ENCODE assay signal across 25 cellular contexts in genomic region chr17:60311936-60312335, GRCh38.
DNase-seq lines count a peak whose midpoint lies in the region; ATAC-seq and TF ChIP-seq lines count a peak whose summit lies in the region.
"Had no signal": no experiment of that assay in that cellular context is flagged by ENCODE, and none has a peak within 500 bp of the region (broad histone marks: within the 10 kb centered on the region; RNA-seq: fewer than 3 reads in every experiment).

No MANE protein-coding gene starts in this region.

- H3K27me3 Mint-ChIP-seq in natural killer cell treated with Interleukin-12 subunit alpha and Interleukin-12 subunit beta and Interleukin-15 and Interleukin-18, amount 100 ng/mL, for 72 hours, result no peaks in the 10 kb centered on the region
- H3K27me3 Mint-ChIP-seq: activated CD4-positive, alpha-beta memory T cell treated with anti-CD3 and anti-CD28 coated beads, Interleukin-2, amount 10 ng/mL, durations not matched to agents 7 days and 5 days; activated naive CD8-positive, alpha-beta T cell treated with anti-CD3 and anti-CD28 coated beads, Interleukin-2, amount 10 ng/mL, durations not matched to agents 7 days and 5 days; IgD-negative memory B cell had no signal

- H3K4me1 ChIP-seq in fibroblast of lung (ENCODE audit: control insufficient read depth, extremely low read depth, insufficient read depth, low read length), result no peaks in the 10 kb centered on the region
- peaks cover 0 to 8% (median 0%) of the 10 kb centered on the region in 4 donors for H3K4me1 ChIP-seq in tibial nerve
- H3K4me1 ChIP-seq: BLaER1 had no signal

- no peaks in the 10 kb centered on the region for H3K36me3 ChIP-seq in fibroblast of lung (ENCODE audit: control insufficient read depth, insufficient read depth, low read length)
- H3K36me3 ChIP-seq in tibial nerve, result peaks cover 0 to 9% (median 0%) of the 10 kb centered on the region in 3 donors

- no peak for ATAC-seq in natural killer cell treated with Interleukin-12 subunit alpha and Interleukin-12 subunit beta and Interleukin-15 and Interleukin-18, amount 100 ng/mL, for 72 hours
- ATAC-seq: heart right ventricle, left cardiac atrium had no signal

- H3K27ac Mint-ChIP-seq in natural killer cell treated with Interleukin-12 subunit alpha and Interleukin-12 subunit beta and Interleukin-15 and Interleukin-18, amount 100 ng/mL, for 72 hours, result no peak overlapping the region
- H3K27ac Mint-ChIP-seq: activated CD4-positive, alpha-beta memory T cell treated with anti-CD3 and anti-CD28 coated beads, Interleukin-2, amount 10 ng/mL, durations not matched to agents 7 days and 5 days; activated naive CD8-positive, alpha-beta T cell treated with anti-CD3 and anti-CD28 coated beads, Interleukin-2, amount 10 ng/mL, durations not matched to agents 7 days and 5 days; endodermal cell; IgD-negative memory B cell had no signal

- no peak for TF ChIP-seq EP300 in tibial nerve (IDR thresholded peaks at IDR 0.05)

- H3K9me3 Mint-ChIP-seq in natural killer cell treated with Interleukin-12 subunit alpha and Interleukin-12 subunit beta and Interleukin-15 and Interleukin-18, amount 100 ng/mL, for 72 hours, result no peaks in the 10 kb centered on the region
- H3K9me3 Mint-ChIP-seq: activated CD4-positive, alpha-beta memory T cell treated with anti-CD3 and anti-CD28 coated beads, Interleukin-2, amount 10 ng/mL, durations not matched to agents 7 days and 5 days; activated naive CD8-positive, alpha-beta T cell treated with anti-CD3 and anti-CD28 coated beads, Interleukin-2, amount 10 ng/mL, durations not matched to agents 7 days and 5 days; endodermal cell had no signal

- H3K27me3 ChIP-seq in fibroblast of lung (ENCODE audit: control insufficient read depth, insufficient read depth, low read length), result no peaks in the 10 kb centered on the region
- H3K27me3 ChIP-seq in tibial nerve, result no peaks in the 10 kb centered on the region
- H3K27me3 ChIP-seq: BLaER1, esophagus muscularis mucosa, heart right ventricle, neutrophil had no signal

- no peaks in the 10 kb centered on the region for H4K20me1 ChIP-seq in fibroblast of lung (ENCODE audit: control insufficient read depth, extremely low read depth, insufficient read depth, low read length)

- H3K27ac ChIP-seq in fibroblast of lung (ENCODE audit: insufficient read depth, low read length), result no peak overlapping the region
- no peak overlapping the region for H3K27ac ChIP-seq in tibial nerve
- H3K27ac ChIP-seq: BLaER1, heart right ventricle, neutrophil had no signal

- H2AFZ ChIP-seq in fibroblast of lung (ENCODE audit: low read length), result no peak overlapping the region

- H3K79me2 ChIP-seq in fibroblast of lung (ENCODE audit: control insufficient read depth, insufficient read depth, low read length), result peaks cover 36% of the 10 kb centered on the region

- DNase-seq in AG20443 (ENCODE audit: low spot score), result peak; percentile 43
- DNase-seq in NCI-H226, result peak; percentile 17
- peak; percentile 49 to 84 for DNase-seq in fibroblast of lung (ENCODE audit: low read depth in 2 of 2)
- DNase-seq in non-pigmented ciliary epithelial cell (ENCODE audit: low read depth), result peak; percentile 22
- DNase-seq in tibial nerve (ENCODE audit: low spot score in 2 of 2), result no peak
- no peak for DNase-seq in natural killer cell treated with Interleukin-12 subunit alpha and Interleukin-12 subunit beta and Interleukin-15 and Interleukin-18, amount 100 ng/mL, for 72 hours (ENCODE audit: low spot score)
- no peak for DNase-seq in DMS79 (lab: John Stamatoyannopoulos, UW)
- no peak for DNase-seq in amygdala (lab: John Stamatoyannopoulos, UW)
- DNase-seq: activated CD4-positive, alpha-beta memory T cell treated with anti-CD3 and anti-CD28 coated beads, Interleukin-2, amount 10 ng/mL, durations not matched to agents 7 days and 5 days; activated naive CD8-positive, alpha-beta T cell treated with anti-CD3 and anti-CD28 coated beads, Interleukin-2, amount 10 ng/mL, durations not matched to agents 7 days and 5 days; COR-L47; DND-41; endodermal cell; heart right ventricle; left cardiac atrium; mammary epithelial cell; NCI-H1417 treated with DMSO at 0.1 percent for 48 hours; NCI-H510A; SHP77 treated with DMSO at 0.1 percent for 48 hours; small intestine; stimulated activated CD4-positive, alpha-beta T cell treated with anti-CD3 and anti-CD28 coated beads, Interleukin-2, amount 100 ng/mL, for 24 hours had no signal

- H3K4me1 Mint-ChIP-seq in natural killer cell treated with Interleukin-12 subunit alpha and Interleukin-12 subunit beta and Interleukin-15 and Interleukin-18, amount 100 ng/mL, for 72 hours (ENCODE audit: low read depth in 2 of 2), result peaks cover 24 to 30% of the 10 kb centered on the region in 2 donors

- 76 to 90% methylated on average over 2 of the region's 2 CpGs for WGBS in tibial nerve, 2 donors

- no peak for TF ChIP-seq POLR2A in tibial nerve (IDR thresholded peaks at IDR 0.05)

- H3K9me3 ChIP-seq in fibroblast of lung (ENCODE audit: control insufficient read depth, insufficient read depth, low read depth, low read length), result no peaks in the 10 kb centered on the region
- no peaks in the 10 kb centered on the region for H3K9me3 ChIP-seq in tibial nerve
- H3K9me3 ChIP-seq: BLaER1, esophagus muscularis mucosa, neutrophil had no signal

- H3K4me2 ChIP-seq in fibroblast of lung (ENCODE audit: extremely low read depth, insufficient read depth, low read length), result no peak overlapping the region
- H3K4me2 ChIP-seq: BLaER1 had no signal

- H3K9ac ChIP-seq in fibroblast of lung (ENCODE audit: insufficient read depth, low read length), result no peak overlapping the region
- H3K9ac ChIP-seq: BLaER1 had no signal

- H3K4me3 ChIP-seq in fibroblast of lung (replicated peaks in 1 of 4; ENCODE audit: control extremely low read depth in 1 of 4, insufficient read depth in 1 of 4, low read depth in 3 of 4, low read length in 4 of 4) (no peak overlapping the region), tibial nerve (no peak overlapping the region)
- H3K4me3 ChIP-seq: BLaER1, esophagus muscularis mucosa, heart right ventricle had no signal

- H3K4me3 Mint-ChIP-seq in natural killer cell treated with Interleukin-12 subunit alpha and Interleukin-12 subunit beta and Interleukin-15 and Interleukin-18, amount 100 ng/mL, for 72 hours, result no peak overlapping the region
- H3K4me3 Mint-ChIP-seq: activated CD4-positive, alpha-beta memory T cell treated with anti-CD3 and anti-CD28 coated beads, Interleukin-2, amount 10 ng/mL, durations not matched to agents 7 days and 5 days; activated naive CD8-positive, alpha-beta T cell treated with anti-CD3 and anti-CD28 coated beads, Interleukin-2, amount 10 ng/mL, durations not matched to agents 7 days and 5 days; endodermal cell; IgD-negative memory B cell had no signal

- TF ChIP-seq CTCF in fibroblast of lung (conservative IDR thresholded peaks at IDR 0.05 in 1 of 2, IDR thresholded peaks at IDR 0.05 in 1 of 2; ENCODE audit: low read depth in 1 of 2, low read length in 2 of 2), result no peak
- TF ChIP-seq CTCF in tibial nerve (IDR thresholded peaks at IDR 0.05), result no peak

- no peaks in the 10 kb centered on the region for H3K36me3 Mint-ChIP-seq in natural killer cell treated with Interleukin-12 subunit alpha and Interleukin-12 subunit beta and Interleukin-15 and Interleukin-18, amount 100 ng/mL, for 72 hours

Comparison
In these comparisons a context has a peak if more than half of its experiments do, and no peak if none do; other contexts are left out.
1. DNase-seq: peak in AG20443 (single experiment), NCI-H226 (single experiment), fibroblast of lung (2 of 2) and non-pigmented ciliary epithelial cell (single experiment); none in tibial nerve (0 of 2), natural killer cell treated with Interleukin-12 subunit alpha and Interleukin-12 subunit beta and Interleukin-15 and Interleukin-18, amount 100 ng/mL, for 72 hours (single experiment), DMS79 (single experiment) and amygdala (0 of 56).